8 cellular contexts compared by ENCODE assay signal in the genomic region with DNA sequence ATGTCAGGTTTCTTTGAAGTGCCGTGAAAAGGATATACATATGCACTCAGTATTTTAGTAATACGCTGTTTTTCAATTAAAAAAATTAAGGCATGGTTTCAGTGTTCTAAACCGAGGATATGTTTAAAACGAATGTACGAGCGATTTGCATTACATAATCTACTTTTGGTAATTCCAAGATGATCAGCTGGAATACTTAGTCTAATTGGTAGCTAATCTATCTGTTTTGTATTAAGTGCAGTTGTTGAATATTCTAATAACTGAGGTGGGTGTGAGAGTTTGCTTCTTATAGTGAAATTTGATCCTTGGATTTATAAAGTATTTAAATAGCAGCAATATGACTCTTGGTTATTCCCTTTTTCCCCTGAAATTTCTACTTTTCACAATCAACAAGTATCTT. TPM values are rescaled to one million over a fixed set of nuclear protein-coding genes. Genes with fewer than 3 reads are reported as not detected.
DNase-seq lines count a peak whose midpoint lies in the region; ATAC-seq and TF ChIP-seq lines count a peak whose summit lies in the region.

No MANE protein-coding gene starts in this region.

- peak overlapping the region; percentile 84; the same call in 1 of the 2 replicates for H3K23ac ChIP-seq in IMR-90 (ENCODE audit: low read depth, low read length)

- no peak overlapping the region for H2AFZ ChIP-seq in IMR-90 (replicated peaks; ENCODE audit: low read length, poor library complexity)

- H3K79me1 ChIP-seq in IMR-90 (ENCODE audit: low read depth in 1 of 2, low read length in 2 of 2), result peaks cover 15 to 49% of the 10 kb centered on the region in 2 experiments; a peak in 3 of 4 replicates

- in situ Hi-C loops in IMR-90 (cut with MboI; ENCODE audit: low sequenced_read_pairs), result no loop called here

- no peak overlapping the region for H3K27ac ChIP-seq in IMR-90 (ENCODE audit: insufficient read depth, low read length)

- H3K18ac ChIP-seq in IMR-90 (ENCODE audit: low read depth, low read length), result no peak overlapping the region

- no peak for TF ChIP-seq RAD21 in IMR-90 (IDR thresholded peaks at IDR 0.05; ENCODE audit: low read length)

- CTCF ChIA-PET in AG04449 (lab: Yijun Ruan, JAX), result interaction anchor here (0.6 to 1.7 kb wide), 6 partner anchors 10 to 667 kb away, joined by 3 to 7 read pairs (median 3); no protein-coding TSS in a partner anchor
- CTCF ChIA-PET in IMR-90 (lab: Yijun Ruan, JAX), result interaction anchor here (0.6 to 0.8 kb wide), 2 partner anchors 14 to 124 kb away, joined by 3 to 4 read pairs; no protein-coding TSS in a partner anchor

- no peak overlapping the region for H2BK120ac ChIP-seq in IMR-90 (ENCODE audit: low read depth, low read length)

- no peak for TF ChIP-seq CTCF in AG04449 (IDR thresholded peaks at IDR 0.05; ENCODE audit: insufficient read depth, low read length, missing control alignments)
- no peak for TF ChIP-seq CTCF in IMR-90 (conservative IDR thresholded peaks at IDR 0.05; ENCODE audit: low read depth, low read length)
- TF ChIP-seq CTCF in cardiac fibroblast (IDR thresholded peaks at IDR 0.05; ENCODE audit: low read depth, low read length), result no peak

- intact Hi-C loops in IMR-90 (cut with micrococcal nuclease), result loop anchor here (1.0 to 5.0 kb wide), 2 partner anchors 110 to 126 kb away; a partner anchor contains a TSS

- H2BK15ac ChIP-seq in IMR-90 (ENCODE audit: low read depth, low read length), result no peak overlapping the region

- H3K4me1 ChIP-seq in IMR-90 (ENCODE audit: control insufficient read depth, insufficient read depth, low read length) (peaks cover 3% of the 10 kb centered on the region), mucosa of stomach (ENCODE audit: control insufficient read depth, insufficient read depth, low read length) (peaks cover 10% of the 10 kb centered on the region)

- H3K9me3 ChIP-seq in IMR-90 (ENCODE audit: control insufficient read depth, insufficient read depth, low read length) (no peaks in the 10 kb centered on the region), mucosa of stomach (ENCODE audit: control insufficient read depth, low read length) (no peaks in the 10 kb centered on the region)

- H3K4me3 ChIP-seq in AG04449 (ENCODE audit: low read depth, low read length) (peak overlapping the region; percentile 76), IMR-90 (ENCODE audit: insufficient read depth, low read depth, low read length) (peak overlapping the region; percentile 96), cardiac fibroblast (replicated peaks in 1 of 2; ENCODE audit: low read depth in 2 of 2, low read length in 2 of 2) (peak overlapping the region; percentile 75 to 87), mucosa of stomach (ENCODE audit: low read length) (peak overlapping the region; percentile 78)

- peaks cover 37% of the 10 kb centered on the region for H4K20me1 ChIP-seq in IMR-90 (ENCODE audit: insufficient read depth, low read length)

- dilution Hi-C loops in IMR-90 (cut with HindIII; ENCODE audit: low sequenced_read_pairs, unreplicated experiment), result no loop called here

- no peak for DNase-seq in AG04449 (ENCODE audit: low read depth, low spot score)
- DNase-seq in IMR-90, result no peak
- no peak for DNase-seq in cardiac fibroblast (ENCODE audit: low read depth in 2 of 2)
- DNase-seq in DMS114 treated with DMSO at 0.1 percent for 48 hours (lab: John Stamatoyannopoulos, UW; ENCODE audit: unreplicated experiment), result no peak
- DNase-seq in NCI-H2107 (lab: John Stamatoyannopoulos, UW), result no peak
- DNase-seq in mucosa of gallbladder (ENCODE audit: low spot score), result no peak
- DNase-seq in GM19240 (ENCODE audit: insufficient read length, low spot score), result no peak

- WGBS in IMR-90 (ENCODE audit: extremely low coverage in 2 of 2, insufficient read length in 1 of 2), 2 experiments, result no CpG with 5 or more reads among the region's 6 CpGs

- no peak overlapping the region for H2AK9ac ChIP-seq in IMR-90 (replicated peaks; ENCODE audit: low read depth, low read length, poor library complexity)

- no peak overlapping the region for H2BK5ac ChIP-seq in IMR-90 (ENCODE audit: low read depth, low read length, poor library complexity, severe bottlenecking)

- peak overlapping the region; percentile 89; the same call in 1 of the 2 replicates for H3K9ac ChIP-seq in IMR-90 (ENCODE audit: low read depth, low read length)
- H3K9ac ChIP-seq in mucosa of stomach (ENCODE audit: low read length), result peak overlapping the region; percentile 91

- no peak overlapping the region for H4K91ac ChIP-seq in IMR-90 (ENCODE audit: insufficient read depth, low read depth, low read length)

- no peak overlapping the region for H3K4ac ChIP-seq in IMR-90 (ENCODE audit: low read depth, low read length)

- H3K56ac ChIP-seq in IMR-90 (ENCODE audit: extremely low read depth, insufficient read depth, low read length), result no peak overlapping the region

- H3K14ac ChIP-seq in IMR-90 (replicated peaks; ENCODE audit: low read depth, low read length), result 0 out of 2 replicates have a peak overlapping the region, but pooled peaks have one; percentile 87

- H3K36me3 ChIP-seq in IMR-90 (ENCODE audit: control insufficient read depth, insufficient read depth, low read length) (no peaks in the 10 kb centered on the region), mucosa of stomach (ENCODE audit: control insufficient read depth, insufficient read depth, low read length) (no peaks in the 10 kb centered on the region)

- TF ChIP-seq POLR2A in IMR-90 (IDR thresholded peaks at IDR 0.05; ENCODE audit: low read depth, low read length), result no peak

- peaks cover 4% of the 10 kb centered on the region for H3K9me1 ChIP-seq in IMR-90 (ENCODE audit: insufficient read depth, low read length)

- H4K8ac ChIP-seq in IMR-90 (ENCODE audit: low read depth in 2 of 2, low read length in 2 of 2), result no peak overlapping the region

- no peak overlapping the region for H2AK5ac ChIP-seq in IMR-90 (ENCODE audit: low read depth, low read length)

- POLR2A ChIA-PET in AG04449 (lab: Yijun Ruan, JAX), result interaction anchor here (0.5 kb wide), 1 partner anchor 1337 kb away, joined by 3 read pairs; no protein-coding TSS in a partner anchor
- POLR2A ChIA-PET in IMR-90 (lab: Charles Lee; ENCODE audit: unreplicated experiment), result interaction anchor here (0.6 kb wide), 1 partner anchor 40 kb away, joined by 3 read pairs; no protein-coding TSS in a partner anchor

- H3K4me2 ChIP-seq in IMR-90 (ENCODE audit: low read depth, low read length), result peak overlapping the region; percentile 99

- no peak for ATAC-seq in IMR-90 (ENCODE audit: low read depth)

- H3K27me3 ChIP-seq in IMR-90 (ENCODE audit: control insufficient read depth, insufficient read depth, low read length) (no peaks in the 10 kb centered on the region), mucosa of stomach (ENCODE audit: control insufficient read depth, insufficient read depth, low read length) (no peaks in the 10 kb centered on the region)

- H2BK20ac ChIP-seq in IMR-90 (ENCODE audit: low read depth, low read length), result no peak overlapping the region

- no peak overlapping the region for H4K5ac ChIP-seq in IMR-90 (ENCODE audit: low read depth, low read length)

- BruUV-seq in IMR-90 (replicated peaks; lab: Mats Ljungman, UMichigan), result TSS peak; percentile 26

TF ChIP-seq in IMR-90, 13 proteins besides CTCF, POLR2A, EP300 and RAD21:
- TF ChIP-seq MAZ (IDR thresholded peaks at IDR 0.05; ENCODE audit: borderline replicate concordance, low read depth, low read length) (no peak), BHLHE40 (IDR thresholded peaks at IDR 0.05; ENCODE audit: low read depth, low read length) (no peak), MAFK (IDR thresholded peaks at IDR 0.05; ENCODE audit: low read depth, low read length) (no peak), MXI1 (IDR thresholded peaks at IDR 0.05; ENCODE audit: borderline replicate concordance, low read depth, low read length) (no peak), NFE2L2 (IDR thresholded peaks at IDR 0.05; ENCODE audit: low read depth, low read length) (no peak), RCOR1 (IDR thresholded peaks at IDR 0.05; ENCODE audit: insufficient replicate concordance, low read length) (no peak)
- TF ChIP-seq, protein P1, sequence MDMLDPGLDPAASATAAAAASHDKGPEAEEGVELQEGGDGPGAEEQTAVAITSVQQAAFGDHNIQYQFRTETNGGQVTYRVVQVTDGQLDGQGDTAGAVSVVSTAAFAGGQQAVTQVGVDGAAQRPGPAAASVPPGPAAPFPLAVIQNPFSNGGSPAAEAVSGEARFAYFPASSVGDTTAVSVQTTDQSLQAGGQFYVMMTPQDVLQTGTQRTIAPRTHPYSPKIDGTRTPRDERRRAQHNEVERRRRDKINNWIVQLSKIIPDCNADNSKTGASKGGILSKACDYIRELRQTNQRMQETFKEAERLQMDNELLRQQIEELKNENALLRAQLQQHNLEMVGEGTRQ (IDR thresholded peaks at IDR 0.05; ENCODE audit: low read depth, low read length), result no peak
- TF ChIP-seq, protein P2, sequence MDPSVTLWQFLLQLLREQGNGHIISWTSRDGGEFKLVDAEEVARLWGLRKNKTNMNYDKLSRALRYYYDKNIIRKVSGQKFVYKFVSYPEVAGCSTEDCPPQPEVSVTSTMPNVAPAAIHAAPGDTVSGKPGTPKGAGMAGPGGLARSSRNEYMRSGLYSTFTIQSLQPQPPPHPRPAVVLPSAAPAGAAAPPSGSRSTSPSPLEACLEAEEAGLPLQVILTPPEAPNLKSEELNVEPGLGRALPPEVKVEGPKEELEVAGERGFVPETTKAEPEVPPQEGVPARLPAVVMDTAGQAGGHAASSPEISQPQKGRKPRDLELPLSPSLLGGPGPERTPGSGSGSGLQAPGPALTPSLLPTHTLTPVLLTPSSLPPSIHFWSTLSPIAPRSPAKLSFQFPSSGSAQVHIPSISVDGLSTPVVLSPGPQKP (IDR thresholded peaks at IDR 0.05; ENCODE audit: borderline replicate concordance, low read depth, low read length), result no peak

RNA-seq across cellular contexts. Expression of a gene that starts 1.3 kb away (rescaled TPM):
- total RNA-seq in IMR-90 (2012; rRNA removed) (39.7 and 48.8 TPM in 2 replicates), mucosa of gallbladder (15.7 TPM)
- 20.9 and 22.6 TPM in 2 replicates for polyA plus RNA-seq in IMR-90 (2012; rRNA removed)
- polyA plus RNA-seq in IMR-90 (2012; cell fraction: cytosol; rRNA removed), result 3.3 and 3.4 TPM in 2 replicates
- 1.4 and 14.5 TPM in 2 replicates for polyA plus RNA-seq in IMR-90 (2012; cell fraction: nucleus; rRNA removed; ENCODE audit: low replicate concordance)
